ENCODE assay signal across 16 cellular contexts in genomic region chr6:72418495-72418894, GRCh38.
DNase-seq lines count a peak whose midpoint lies in the region; ATAC-seq, FAIRE-seq and TF ChIP-seq lines count a peak whose summit lies in the region.
"Had no signal": no experiment of that assay in that cellular context is flagged by ENCODE, and none has a peak within 500 bp of the region (broad histone marks: within the 10 kb centered on the region; RNA-seq: fewer than 3 reads in every experiment).

No MANE protein-coding gene starts in this region.

- H3K9ac ChIP-seq in mesendoderm (ENCODE audit: low read length): no peak overlapping the region
- H3K9ac ChIP-seq: BLaER1 had no signal

- H3K4me2 ChIP-seq in mesendoderm (ENCODE audit: low read length): no peak overlapping the region
- H3K4me2 ChIP-seq: BLaER1 had no signal

- H3K4me3 ChIP-seq in cardiac fibroblast (replicated peaks in 1 of 2; ENCODE audit: low read depth in 2 of 2, low read length in 2 of 2) (no peak overlapping the region), mesendoderm (ENCODE audit: low read length) (no peak overlapping the region), H7 (ENCODE audit: insufficient read depth, low read depth, low read length) (no peak overlapping the region)
- H3K4me3 ChIP-seq: BLaER1, breast epithelium, ovary, suprapubic skin had no signal

- WGBS in mesendoderm (ENCODE audit: extremely low coverage, insufficient coverage, low lambda C conversion rate): no CpG with 5 or more reads among the region's 5 CpGs

- DNase-seq in AG08396 (ENCODE audit: low spot score): peak; percentile 39
- peak; percentile 10 for DNase-seq in HTR-8/SVneo (ENCODE audit: insufficient read length, low spot score)
- peak; percentile 39 to 52 for DNase-seq in cardiac fibroblast (ENCODE audit: low read depth in 2 of 2)
- peak; percentile 6 for DNase-seq in mesendoderm
- DNase-seq in AML-193 (lab: John Stamatoyannopoulos, UW): no peak
- no peak for DNase-seq in stimulated activated CD4-positive, alpha-beta T cell treated with anti-CD3 and anti-CD28 coated beads, Interleukin-4, amount 100 ng/mL, for 4 hours
- DNase-seq in H7: no peak
- DNase-seq: activated T-cell treated with anti-CD3 and anti-CD28 coated beads, Interleukin-2, amount 50 U/mL, for 4 hours; Karpas-422; ovary; Right ventricle myocardium superior had no signal

- no peak overlapping the region for H2BK120ac ChIP-seq in mesendoderm (ENCODE audit: low read depth, low read length)

- FAIRE-seq in HTR-8/SVneo (lab: Jason Lieb, UNC): peak; percentile 60
- FAIRE-seq: frontal cortex had no signal

- H4K8ac ChIP-seq in mesendoderm (ENCODE audit: low read depth, low read length): no peak overlapping the region

- peaks cover 6% of the 10 kb centered on the region for H3K4me1 ChIP-seq in mesendoderm (ENCODE audit: control insufficient read depth, low read depth, low read length)
- H3K4me1 ChIP-seq: BLaER1, breast epithelium, suprapubic skin had no signal

- H4K5ac ChIP-seq in mesendoderm (ENCODE audit: low read length): no peak overlapping the region

- H3K27me3 ChIP-seq in mesendoderm (ENCODE audit: insufficient read depth, low read length, poor library complexity) (no peaks in the 10 kb centered on the region), H7 (ENCODE audit: control insufficient read depth, insufficient read depth, low read length) (no peaks in the 10 kb centered on the region)
- H3K27me3 ChIP-seq: BLaER1, breast epithelium, ovary had no signal

- H2BK15ac ChIP-seq in mesendoderm (replicated peaks; ENCODE audit: low read depth): no peak overlapping the region

- TF ChIP-seq CTCF in cardiac fibroblast (IDR thresholded peaks at IDR 0.05; ENCODE audit: low read depth, low read length): no peak

- H3K4ac ChIP-seq in mesendoderm (ENCODE audit: low read depth, low read length): no peak overlapping the region

- no peaks in the 10 kb centered on the region for H3K79me1 ChIP-seq in mesendoderm (ENCODE audit: low read length)

- H3K27ac ChIP-seq in mesendoderm (ENCODE audit: low read depth, low read length): no peak overlapping the region
- H3K27ac ChIP-seq: BLaER1, breast epithelium, ovary, suprapubic skin had no signal

- H2BK5ac ChIP-seq in mesendoderm (ENCODE audit: low read length): no peak overlapping the region

- no peak overlapping the region for H3K23ac ChIP-seq in mesendoderm (ENCODE audit: low read length)

- H3K56ac ChIP-seq in mesendoderm (ENCODE audit: low read length): peak overlapping the region; percentile 22

- ATAC-seq in HG03432 (IDR thresholded peaks at IDR 0.05; ENCODE audit: unreplicated experiment): no peak
- ATAC-seq: activated T-cell treated with anti-CD3 and anti-CD28 coated beads, Interleukin-2, amount 50 U/mL, for 4 hours had no signal

- H3K18ac ChIP-seq in mesendoderm (ENCODE audit: low read length): no peak overlapping the region

- H3K36me3 ChIP-seq in mesendoderm (ENCODE audit: control insufficient read depth, insufficient read depth, low read length): no peaks in the 10 kb centered on the region
- no peaks in the 10 kb centered on the region for H3K36me3 ChIP-seq in H7 (replicated peaks; ENCODE audit: control insufficient read depth, insufficient read depth, low read length)
- H3K36me3 ChIP-seq: BLaER1, breast epithelium, ovary, suprapubic skin had no signal

- no peak overlapping the region for H2AK5ac ChIP-seq in mesendoderm (ENCODE audit: low read length)

- no peaks in the 10 kb centered on the region for H3K79me2 ChIP-seq in mesendoderm (ENCODE audit: control insufficient read depth, insufficient read depth, low read length)

Comparison
In these comparisons a context has a peak if more than half of its experiments do, and no peak if none do; other contexts are left out.
1. DNase-seq: peak in AG08396 (single experiment), HTR-8/SVneo (single experiment), cardiac fibroblast (2 of 2) and mesendoderm (single experiment); none in AML-193 (0 of 2), stimulated activated CD4-positive, alpha-beta T cell treated with anti-CD3 and anti-CD28 coated beads, Interleukin-4, amount 100 ng/mL, for 4 hours (0 of 2) and H7 (single experiment).